Comparison of ENCODE assay signal across 1 cellular context in the genomic region with DNA sequence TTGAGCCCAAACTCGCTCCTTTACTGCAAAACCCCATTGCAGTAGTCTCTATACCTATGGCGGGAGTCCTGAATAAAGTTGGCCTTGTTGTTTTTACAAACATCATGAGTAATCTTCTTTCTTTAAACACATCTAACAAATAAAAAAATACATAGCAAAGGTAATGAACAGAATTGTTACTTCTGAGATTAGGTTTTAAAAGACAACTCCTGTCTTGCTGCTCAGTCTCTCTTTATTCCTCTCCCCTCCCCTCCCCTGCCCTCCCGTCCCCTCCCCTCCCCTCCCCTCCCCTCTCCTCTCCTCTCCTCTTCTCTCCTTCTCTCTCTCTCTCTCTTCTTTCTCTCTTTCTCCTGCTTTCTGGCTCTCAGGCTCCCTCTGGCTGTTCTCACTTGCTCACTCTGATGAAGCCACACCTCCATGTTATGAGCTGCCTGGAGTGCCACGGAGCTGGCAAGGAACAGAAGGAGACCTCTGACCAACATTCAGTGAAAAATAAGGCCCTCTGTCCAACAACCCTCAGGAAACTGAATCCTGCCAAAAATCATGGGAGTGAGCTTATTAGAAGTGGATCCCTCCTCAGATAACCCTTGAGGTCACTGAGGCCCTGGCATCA.
TF ChIP-seq lines count a peak whose summit lies in the region.

No MANE protein-coding gene starts in this region.

TF ChIP-seq in K562, 482 proteins besides CTCF, POLR2A, EP300 and RAD21 (continued from another document):
- peak; percentile 45; the same call in 1 of the 2 replicates for TF ChIP-seq FOXJ3 (CRISPR knock-in tag; IDR thresholded peaks at IDR 0.05)
- TF ChIP-seq HNRNPH1 (optimal IDR thresholded peaks at IDR 0.05; ENCODE audit: low read depth, low read length) = no peak
- TF ChIP-seq, protein P1, sequence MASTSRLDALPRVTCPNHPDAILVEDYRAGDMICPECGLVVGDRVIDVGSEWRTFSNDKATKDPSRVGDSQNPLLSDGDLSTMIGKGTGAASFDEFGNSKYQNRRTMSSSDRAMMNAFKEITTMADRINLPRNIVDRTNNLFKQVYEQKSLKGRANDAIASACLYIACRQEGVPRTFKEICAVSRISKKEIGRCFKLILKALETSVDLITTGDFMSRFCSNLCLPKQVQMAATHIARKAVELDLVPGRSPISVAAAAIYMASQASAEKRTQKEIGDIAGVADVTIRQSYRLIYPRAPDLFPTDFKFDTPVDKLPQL (IDR thresholded peaks at IDR 0.05; ENCODE audit: extremely low read depth, insufficient read length) = no peak
- TF ChIP-seq CHD4 (IDR thresholded peaks at IDR 0.05; ENCODE audit: insufficient read depth, insufficient replicate concordance, low read depth, low read length, poor library complexity, severe bottlenecking) = no peak
- TF ChIP-seq ZNF408 (CRISPR knock-in tag; IDR thresholded peaks at IDR 0.05; ENCODE audit: low read depth) = 0 out of 2 replicates have a peak, but pooled peaks have one; percentile 10
- no peak for TF ChIP-seq SIX5 (IDR thresholded peaks at IDR 0.05; ENCODE audit: borderline replicate concordance in 1 of 2, insufficient read depth in 1 of 2, low read depth in 1 of 2, low read length in 2 of 2)
- TF ChIP-seq ESRRB (CRISPR knock-in tag; IDR thresholded peaks at IDR 0.05; ENCODE audit: borderline replicate concordance) = no peak
- no peak for TF ChIP-seq ZBTB1 (CRISPR knock-in tag; IDR thresholded peaks at IDR 0.05; ENCODE audit: borderline replicate concordance, low read depth)
- TF ChIP-seq FOXA3 (CRISPR knock-in tag; conservative IDR thresholded peaks at IDR 0.05 in 1 of 2, IDR thresholded peaks at IDR 0.05 in 1 of 2) = no peak
- TF ChIP-seq ZC3H11A (IDR thresholded peaks at IDR 0.05; ENCODE audit: low read depth, low read length) = no peak
- TF ChIP-seq CBFA2T2 (conservative IDR thresholded peaks at IDR 0.05) = no peak
- TF ChIP-seq ZC3H8 (IDR thresholded peaks at IDR 0.05) = no peak
- TF ChIP-seq, protein P2, sequence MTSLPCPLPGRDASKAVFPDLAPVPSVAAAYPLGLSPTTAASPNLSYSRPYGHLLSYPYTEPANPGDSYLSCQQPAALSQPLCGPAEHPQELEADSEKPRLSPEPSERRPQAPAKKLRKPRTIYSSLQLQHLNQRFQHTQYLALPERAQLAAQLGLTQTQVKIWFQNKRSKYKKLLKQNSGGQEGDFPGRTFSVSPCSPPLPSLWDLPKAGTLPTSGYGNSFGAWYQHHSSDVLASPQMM (CRISPR knock-in tag; IDR thresholded peaks at IDR 0.05) = no peak
- TF ChIP-seq KLF6 (CRISPR knock-in tag; IDR thresholded peaks at IDR 0.05; ENCODE audit: borderline replicate concordance) = no peak
- TF ChIP-seq TAF7 (tag; IDR thresholded peaks at IDR 0.05) = no peak
- TF ChIP-seq NEUROD1 (IDR thresholded peaks at IDR 0.05; ENCODE audit: borderline replicate concordance, low read depth, low read length, partially characterized antibody) = no peak
- TF ChIP-seq ZNF184 (CRISPR knock-in tag; IDR thresholded peaks at IDR 0.05) = 0 out of 2 replicates have a peak, but pooled peaks have one; percentile 6
- no peak for TF ChIP-seq BCOR (IDR thresholded peaks at IDR 0.05)
- TF ChIP-seq SRSF1 (IDR thresholded peaks at IDR 0.05; ENCODE audit: low read depth, low read length) = no peak
- TF ChIP-seq CC2D1A (IDR thresholded peaks at IDR 0.05) = no peak
- TF ChIP-seq ZNF311 (CRISPR knock-in tag; IDR thresholded peaks at IDR 0.05) = no peak
- TF ChIP-seq KAT8 (IDR thresholded peaks at IDR 0.05; ENCODE audit: low read depth) = no peak
- no peak for TF ChIP-seq EZH2 (IDR thresholded peaks at IDR 0.05; ENCODE audit: borderline replicate concordance, low read depth, low read length)
- no peak for TF ChIP-seq ZNF79 (CRISPR knock-in tag; IDR thresholded peaks at IDR 0.05; ENCODE audit: low read depth)
- TF ChIP-seq, protein P3, sequence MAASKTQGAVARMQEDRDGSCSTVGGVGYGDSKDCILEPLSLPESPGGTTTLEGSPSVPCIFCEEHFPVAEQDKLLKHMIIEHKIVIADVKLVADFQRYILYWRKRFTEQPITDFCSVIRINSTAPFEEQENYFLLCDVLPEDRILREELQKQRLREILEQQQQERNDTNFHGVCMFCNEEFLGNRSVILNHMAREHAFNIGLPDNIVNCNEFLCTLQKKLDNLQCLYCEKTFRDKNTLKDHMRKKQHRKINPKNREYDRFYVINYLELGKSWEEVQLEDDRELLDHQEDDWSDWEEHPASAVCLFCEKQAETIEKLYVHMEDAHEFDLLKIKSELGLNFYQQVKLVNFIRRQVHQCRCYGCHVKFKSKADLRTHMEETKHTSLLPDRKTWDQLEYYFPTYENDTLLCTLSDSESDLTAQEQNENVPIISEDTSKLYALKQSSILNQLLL (CRISPR knock-in tag; IDR thresholded peaks at IDR 0.05; ENCODE audit: borderline replicate concordance) = 0 out of 2 replicates have a peak, but pooled peaks have one; percentile 26
